ENCODE assay signal across 10 cellular contexts in genomic region chr5:142551242-142552067, GRCh38.
DNase-seq lines count a peak whose midpoint lies in the region; ATAC-seq and TF ChIP-seq lines count a peak whose summit lies in the region.
"Had no signal": no experiment of that assay in that cellular context is flagged by ENCODE, and none has a peak within 500 bp of the region (broad histone marks: within the 10 kb centered on the region; RNA-seq: fewer than 3 reads in every experiment).

No MANE protein-coding gene starts in this region.

- H3K36me3 ChIP-seq in HUES48 (ENCODE audit: control insufficient read depth, insufficient read depth, low read length) (no peaks in the 10 kb centered on the region), WERI-Rb-1 (no peaks in the 10 kb centered on the region), iPS DF 6.9 (ENCODE audit: control insufficient read depth, insufficient read depth, low read length) (no peaks in the 10 kb centered on the region), suprapubic skin (no peaks in the 10 kb centered on the region)

- H3K27ac ChIP-seq in HUES48 (ENCODE audit: low read depth, low read length) (peak overlapping the region; percentile 88), WERI-Rb-1 (no peak overlapping the region), iPS DF 6.9 (ENCODE audit: low read length) (no peak overlapping the region), suprapubic skin (no peak overlapping the region)

- no CpG with 5 or more reads among the region's 31 CpGs for WGBS in iPS DF 6.9 (ENCODE audit: insufficient coverage, insufficient read length)
- 3% methylated on average over 31 of the region's 31 CpGs for WGBS in suprapubic skin

- H3K4me1 ChIP-seq in HUES48 (ENCODE audit: control insufficient read depth, insufficient read depth, low read length): peaks cover 26% of the 10 kb centered on the region
- no peaks in the 10 kb centered on the region for H3K4me1 ChIP-seq in iPS DF 6.9 (ENCODE audit: control insufficient read depth, insufficient read depth, low read length)
- H3K4me1 ChIP-seq in suprapubic skin: peaks cover 10% of the 10 kb centered on the region

- H3K9me3 ChIP-seq in HUES48 (ENCODE audit: control insufficient read depth, insufficient read depth, low read length) (no peaks in the 10 kb centered on the region), WERI-Rb-1 (ENCODE audit: severe bottlenecking) (no peaks in the 10 kb centered on the region), iPS DF 6.9 (ENCODE audit: control insufficient read depth, insufficient read depth, low read length) (no peaks in the 10 kb centered on the region), suprapubic skin (no peaks in the 10 kb centered on the region)

- TF ChIP-seq CTCF in WERI-Rb-1 (IDR thresholded peaks at IDR 0.05; ENCODE audit: low read depth, low read length) (no peak), suprapubic skin (IDR thresholded peaks at IDR 0.05) (no peak)

- ATAC-seq in GM18502 (IDR thresholded peaks at IDR 0.05; ENCODE audit: poor library complexity, unreplicated experiment) (no peak), GM18505 (IDR thresholded peaks at IDR 0.05; ENCODE audit: unreplicated experiment) (no peak)
- ATAC-seq: activated T-helper 17 cell treated with anti-CD3 and anti-CD28 coated beads, Interleukin-2, amount 50 U/mL, for 72 hours had no signal

- H3K4me3 ChIP-seq in HUES48 (ENCODE audit: low read depth, low read length): peak overlapping the region; percentile 47
- peak overlapping the region; percentile 38 for H3K4me3 ChIP-seq in WERI-Rb-1 (ENCODE audit: low read depth, low read length)
- peak overlapping the region; percentile 14; the same call in 1 of the 2 replicates for H3K4me3 ChIP-seq in iPS DF 6.9 (ENCODE audit: low read length)
- peak overlapping the region; percentile 21 for H3K4me3 ChIP-seq in suprapubic skin

- no peak for TF ChIP-seq EP300 in suprapubic skin (IDR thresholded peaks at IDR 0.05)

- DNase-seq in WERI-Rb-1 (peak; percentile 34), iPS DF 6.9 (ENCODE audit: low read depth, low spot score) (peak; percentile 27), suprapubic skin (ENCODE audit: low spot score in 2 of 2) (no peak), NCI-H1105 treated with DMSO at 0.1 percent for 48 hours (lab: John Stamatoyannopoulos, UW) (no peak)
- no peak for DNase-seq in activated CD8-positive, alpha-beta memory T cell treated with anti-CD3 and anti-CD28 coated beads, Interleukin-2, amount 50 U/mL, for 48 hours
- DNase-seq: NCI-H524 had no signal

- no peaks in the 10 kb centered on the region for H3K27me3 ChIP-seq in HUES48 (ENCODE audit: control insufficient read depth, insufficient read depth, low read length)
- no peaks in the 10 kb centered on the region for H3K27me3 ChIP-seq in WERI-Rb-1 (ENCODE audit: insufficient read depth, low read depth, severe bottlenecking)
- H3K27me3 ChIP-seq in iPS DF 6.9 (ENCODE audit: control insufficient read depth, insufficient read depth, low read length): no peaks in the 10 kb centered on the region
- H3K27me3 ChIP-seq in suprapubic skin: peaks cover 14% of the 10 kb centered on the region

- TF ChIP-seq POLR2A in suprapubic skin (IDR thresholded peaks at IDR 0.05): no peak
- TF ChIP-seq POLR2A in GM18505 (IDR thresholded peaks at IDR 0.05; ENCODE audit: borderline replicate concordance, extremely low read depth, insufficient read depth, insufficient read length): no peak

- peak overlapping the region; percentile 27; the same call in 1 of the 2 replicates for H3K9ac ChIP-seq in HUES48 (ENCODE audit: low read depth, low read length)

Comparison
In these comparisons a context has a peak if more than half of its experiments do, and no peak if none do; other contexts are left out.
1. DNase-seq: peak in WERI-Rb-1 (single experiment) and iPS DF 6.9 (single experiment); none in suprapubic skin (0 of 2), activated CD8-positive, alpha-beta memory T cell treated with anti-CD3 and anti-CD28 coated beads, Interleukin-2, amount 50 U/mL, for 48 hours (single experiment) and NCI-H1105 treated with DMSO at 0.1 percent for 48 hours (single experiment).
2. Peak in every context shown above with its lines, with median percentiles within 50 percentile points of each other: H3K4me3 ChIP-seq.